Comparison of ENCODE assay signal across 1 cellular context in genomic region chr22:38728899-38729796, GRCh38.
TF ChIP-seq lines count a peak whose summit lies in the region.

No MANE protein-coding gene starts in this region.

TF ChIP-seq in HepG2, 621 proteins besides CTCF, POLR2A, EP300 and RAD21 (continued from another document):
- TF ChIP-seq ZNF790 (CRISPR knock-in tag; IDR thresholded peaks at IDR 0.05; ENCODE audit: borderline replicate concordance) (no peak), ZNF101 (CRISPR knock-in tag; IDR thresholded peaks at IDR 0.05; ENCODE audit: borderline replicate concordance, low read depth) (no peak), ZFYVE20 (CRISPR knock-in tag; IDR thresholded peaks at IDR 0.05; ENCODE audit: borderline replicate concordance, low read depth) (no peak), ZNF441 (CRISPR knock-in tag; IDR thresholded peaks at IDR 0.05; ENCODE audit: borderline replicate concordance) (no peak), IRF2 (CRISPR knock-in tag; IDR thresholded peaks at IDR 0.05) (no peak), AGO1 (IDR thresholded peaks at IDR 0.05; ENCODE audit: low read depth, low read length, poor library complexity, severe bottlenecking) (no peak), ZNF83 (CRISPR knock-in tag; IDR thresholded peaks at IDR 0.05; ENCODE audit: borderline replicate concordance) (no peak), MYNN (CRISPR knock-in tag; IDR thresholded peaks at IDR 0.05; ENCODE audit: low read depth) (no peak), FOSL2 (CRISPR knock-in tag; IDR thresholded peaks at IDR 0.05) (no peak), ZNF609 (CRISPR knock-in tag; IDR thresholded peaks at IDR 0.05; ENCODE audit: borderline replicate concordance) (peak; percentile 24; the same call in 1 of the 2 replicates)
- TF ChIP-seq, protein P1, sequence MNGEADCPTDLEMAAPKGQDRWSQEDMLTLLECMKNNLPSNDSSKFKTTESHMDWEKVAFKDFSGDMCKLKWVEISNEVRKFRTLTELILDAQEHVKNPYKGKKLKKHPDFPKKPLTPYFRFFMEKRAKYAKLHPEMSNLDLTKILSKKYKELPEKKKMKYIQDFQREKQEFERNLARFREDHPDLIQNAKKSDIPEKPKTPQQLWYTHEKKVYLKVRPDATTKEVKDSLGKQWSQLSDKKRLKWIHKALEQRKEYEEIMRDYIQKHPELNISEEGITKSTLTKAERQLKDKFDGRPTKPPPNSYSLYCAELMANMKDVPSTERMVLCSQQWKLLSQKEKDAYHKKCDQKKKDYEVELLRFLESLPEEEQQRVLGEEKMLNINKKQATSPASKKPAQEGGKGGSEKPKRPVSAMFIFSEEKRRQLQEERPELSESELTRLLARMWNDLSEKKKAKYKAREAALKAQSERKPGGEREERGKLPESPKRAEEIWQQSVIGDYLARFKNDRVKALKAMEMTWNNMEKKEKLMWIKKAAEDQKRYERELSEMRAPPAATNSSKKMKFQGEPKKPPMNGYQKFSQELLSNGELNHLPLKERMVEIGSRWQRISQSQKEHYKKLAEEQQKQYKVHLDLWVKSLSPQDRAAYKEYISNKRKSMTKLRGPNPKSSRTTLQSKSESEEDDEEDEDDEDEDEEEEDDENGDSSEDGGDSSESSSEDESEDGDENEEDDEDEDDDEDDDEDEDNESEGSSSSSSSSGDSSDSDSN (CRISPR knock-in tag; IDR thresholded peaks at IDR 0.05): peak; percentile 25; the same call in 1 of the 2 replicates
